ENCODE assay signal across 7 cellular contexts in the genomic region with DNA sequence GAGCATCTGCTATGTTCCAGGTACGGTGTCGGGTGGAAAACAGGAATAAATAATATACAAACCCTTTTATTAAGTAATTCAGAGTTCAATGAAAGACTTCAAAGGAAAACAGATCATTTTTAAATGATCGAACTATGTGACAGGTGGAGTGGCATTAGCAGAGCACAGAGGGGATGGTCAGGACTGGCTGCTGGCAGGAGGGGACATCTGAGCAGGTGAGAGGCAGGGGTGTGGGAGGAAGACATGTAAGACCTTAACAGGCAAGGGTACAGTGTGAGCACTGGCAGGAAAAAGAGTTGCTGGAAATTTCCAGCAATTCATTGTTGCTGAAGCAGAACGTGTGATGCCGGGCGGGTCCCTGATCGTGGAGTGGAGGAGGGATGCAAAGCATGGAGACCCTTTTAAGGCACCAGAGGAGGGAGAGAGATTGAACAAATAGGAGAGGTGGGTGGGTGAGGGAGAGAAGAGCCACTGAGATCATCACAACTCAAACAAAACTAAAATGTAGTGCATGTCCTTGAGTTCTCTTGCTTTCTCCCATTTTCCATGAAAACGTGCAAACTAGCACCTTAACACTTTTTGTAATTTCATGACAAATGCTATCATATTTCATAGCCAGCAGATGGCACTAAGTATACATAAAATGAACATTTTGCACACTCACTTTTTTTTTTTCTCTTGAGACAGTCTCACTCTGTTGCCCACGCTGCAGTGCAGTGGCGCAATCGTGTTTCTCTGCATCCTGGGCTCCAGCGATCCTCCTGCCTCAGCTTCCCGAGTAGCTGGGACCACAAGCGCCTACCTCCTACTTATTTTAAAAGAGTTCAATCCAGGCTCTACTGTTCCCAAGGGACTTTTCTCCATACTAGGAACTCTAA. TPM values are rescaled to one million over a fixed set of nuclear protein-coding genes. Genes with fewer than 3 reads are reported as not detected.
DNase-seq lines count a peak whose midpoint lies in the region; ATAC-seq and TF ChIP-seq lines count a peak whose summit lies in the region.
"Not testable (repeated sequence)": the region's sequence is repeated elsewhere in the genome, so short reads cannot be mapped to it uniquely, and the experiment has no call there.

No MANE protein-coding gene starts in this region.

- H3K27me3 Mint-ChIP-seq in activated naive CD8-positive, alpha-beta T cell = peaks cover 15% of the 10 kb centered on the region

- not testable (repeated sequence) for H3K4me3 Mint-ChIP-seq in activated naive CD8-positive, alpha-beta T cell

- DNase-seq in ELR (ENCODE audit: low read depth) (peak; percentile 76), NCI-H1092 (lab: John Stamatoyannopoulos, UW) (peak; percentile 26), OCI-LY7 (ENCODE audit: low spot score) (peak; percentile 41), fibroblast of mammary gland (ENCODE audit: low read depth) (peak; percentile 47), medulla oblongata (ENCODE audit: extremely low spot score) (peak; percentile 7)

- H3K4me1 Mint-ChIP-seq in activated naive CD8-positive, alpha-beta T cell (ENCODE audit: low read depth) = not testable (repeated sequence)

- not testable (repeated sequence) for BruUV-seq in OCI-LY7 (replicated peaks; lab: Mats Ljungman, UMichigan)

- not testable (repeated sequence) for H2AFZ ChIP-seq in OCI-LY7 (ENCODE audit: low read length)

- H3K9me3 ChIP-seq in OCI-LY7 (ENCODE audit: low read length) = not testable (repeated sequence)

- CTCF ChIA-PET in OCI-LY7 (lab: Charles Lee; ENCODE audit: unreplicated experiment) = not testable (repeated sequence)

- not testable (repeated sequence) for H3K27ac ChIP-seq in OCI-LY7 (ENCODE audit: low read depth, low read length, poor library complexity, severe bottlenecking)

- not testable (repeated sequence) for H3K9me3 Mint-ChIP-seq in activated naive CD8-positive, alpha-beta T cell (ENCODE audit: low read depth)

- H3K27ac Mint-ChIP-seq in activated naive CD8-positive, alpha-beta T cell = peak overlapping the region; percentile 1

- not testable (repeated sequence) for H3K36me3 ChIP-seq in OCI-LY7 (ENCODE audit: insufficient read depth, low read length)

- H3K36me3 Mint-ChIP-seq in activated naive CD8-positive, alpha-beta T cell = not testable (repeated sequence)

- H4K20me1 ChIP-seq in OCI-LY7 (ENCODE audit: insufficient read depth, low read length) = not testable (repeated sequence)

- POLR2A ChIA-PET in OCI-LY7 (lab: Charles Lee) = not testable (repeated sequence)

- not testable (repeated sequence) for H3K4me1 ChIP-seq in OCI-LY7 (ENCODE audit: insufficient read depth, low read length, poor library complexity, severe bottlenecking)

- intact Hi-C loops in OCI-LY7 (cut with micrococcal nuclease; ENCODE audit: unreplicated experiment) = loop anchor here (5.0 to 10.0 kb wide), 2 partner anchors 352 to 464 kb away; no protein-coding TSS in a partner anchor

- 0 out of 2 replicates have a peak overlapping the region, but pooled peaks have one; percentile 12 for H3K4me2 ChIP-seq in OCI-LY7 (ENCODE audit: low read length)

- peak; percentile 42 for ATAC-seq in HG02642 (IDR thresholded peaks at IDR 0.05; ENCODE audit: poor library complexity, unreplicated experiment)

- not testable (repeated sequence) for H3K4me3 ChIP-seq in OCI-LY7 (ENCODE audit: low read depth, low read length, poor library complexity, severe bottlenecking); fibroblast of mammary gland (ENCODE audit: control insufficient read depth, low read depth, low read length)

- not testable (repeated sequence) for H3K9me2 ChIP-seq in OCI-LY7 (ENCODE audit: insufficient read depth, low read length)

- H3K79me2 ChIP-seq in OCI-LY7 (ENCODE audit: insufficient read depth, low read depth, low read length) = not testable (repeated sequence)

- TF ChIP-seq CTCF in OCI-LY7 (conservative IDR thresholded peaks at IDR 0.05; ENCODE audit: low read length) = peak; percentile 55
- TF ChIP-seq CTCF in fibroblast of mammary gland (conservative IDR thresholded peaks at IDR 0.05; ENCODE audit: control insufficient read depth, insufficient read depth, low read depth, low read length) = not testable (repeated sequence)

RNA-seq across cellular contexts. Expression of a gene that starts 35.9 kb away (rescaled TPM):
- 5.8 and 12.5 TPM in 2 replicates for total RNA-seq in OCI-LY7 (2014; rRNA removed; shearing (Covaris generic))
- 16.7 and 17.6 TPM in 2 replicates for total RNA-seq in OCI-LY7 (2022)

Comparison
In these comparisons a context has a peak if more than half of its experiments do, and no peak if none do; other contexts are left out.
1. DNase-seq: peak in every context shown above with its lines; median percentile 76 in ELR; 47 in fibroblast of mammary gland; 41 in OCI-LY7; 26 in NCI-H1092; 7 in medulla oblongata.